Comparison of ENCODE assay signal across 20 cellular contexts in the genomic region with DNA sequence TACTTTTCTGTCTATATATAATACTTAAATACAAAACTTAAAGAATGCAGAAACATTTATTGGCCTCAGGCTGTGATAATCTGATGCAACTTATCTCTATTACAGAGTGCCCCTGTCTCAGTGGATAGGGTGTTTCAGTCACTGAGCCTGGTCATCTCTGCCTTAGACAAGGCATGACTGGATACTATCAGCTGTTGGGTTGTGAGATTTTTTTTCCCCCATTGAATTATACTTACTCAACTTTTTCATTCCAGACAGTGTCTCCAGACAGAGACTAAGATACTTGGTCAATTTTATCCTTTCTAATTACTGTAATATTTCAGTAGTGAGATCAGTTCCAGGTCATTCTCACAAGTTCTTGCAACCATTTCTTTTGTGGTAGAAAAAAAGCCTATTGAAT.
"Had no signal": no experiment of that assay in that cellular context is flagged by ENCODE, and none has a peak within 500 bp of the region (broad histone marks: within the 10 kb centered on the region; RNA-seq: fewer than 3 reads in every experiment).

No MANE protein-coding gene starts in this region.

- DNase-seq: activated CD4-positive, alpha-beta T cell treated with anti-CD3 and anti-CD28 coated beads, Interleukin-2, amount 10 ng/mL, durations not matched to agents 7 days and 5 days; activated CD8-positive, alpha-beta memory T cell treated with anti-CD3 and anti-CD28 coated beads, Interleukin-2, amount 10 ng/mL, durations not matched to agents 7 days and 5 days; activated CD8-positive, alpha-beta T cell treated with anti-CD3 and anti-CD28 coated beads for 36 hours; activated gamma-delta T cell; activated naive CD4-positive, alpha-beta T cell treated with anti-CD3 and anti-CD28 coated beads, Interleukin-2, amount 50 U/mL, for 16 hours; activated naive CD8-positive, alpha-beta T cell treated with anti-CD3 and anti-CD28 coated beads, Interleukin-2, amount 50 U/mL, for 24 hours; anterior cingulate cortex; effector memory CD4-positive, alpha-beta T cell; head of caudate nucleus; kidney; lower lobe of right lung; natural killer cell; stimulated activated CD4-positive, alpha-beta T cell treated with anti-CD3 and anti-CD28 coated beads, Interleukin-12 subunit alpha, Interleukin-12 subunit beta, amount 100 ng/mL, for 4 hours; stimulated activated CD4-positive, alpha-beta T cell treated with anti-CD3 and anti-CD28 coated beads, Interleukin-4, amount 100 ng/mL, for 4 hours; substantia nigra had no signal

- H3K4me3 ChIP-seq: esophagus muscularis mucosa, gastroesophageal sphincter, lower lobe of right lung, prostate gland, tibial nerve had no signal

- H3K27me3 ChIP-seq: esophagus muscularis mucosa, gastroesophageal sphincter, tibial nerve had no signal

- H3K9me3 ChIP-seq: esophagus muscularis mucosa, gastroesophageal sphincter, lower lobe of right lung, prostate gland, tibial nerve had no signal

- H3K4me1 ChIP-seq: esophagus muscularis mucosa, gastroesophageal sphincter, lower lobe of right lung, prostate gland had no signal

- H3K36me3 ChIP-seq: esophagus muscularis mucosa, gastroesophageal sphincter, lower lobe of right lung, prostate gland, tibial nerve had no signal

- H3K27ac ChIP-seq: esophagus muscularis mucosa, gastroesophageal sphincter, lower lobe of right lung, prostate gland, tibial nerve, VCaP had no signal
